ENCODE assay signal across 26 cellular contexts in genomic region chr5:110040178-110040577, GRCh38.
A peak's percentile ranks its signal among the peaks of the same experiment; 100 is the strongest.
DNase-seq lines count a peak whose midpoint lies in the region; ATAC-seq and TF ChIP-seq lines count a peak whose summit lies in the region.
"Had no signal": no experiment of that assay in that cellular context is flagged by ENCODE, and none has a peak within 500 bp of the region (broad histone marks: within the 10 kb centered on the region; RNA-seq: fewer than 3 reads in every experiment).

No MANE protein-coding gene starts in this region.

- DNase-seq in HFFc6 (no peak), brain microvascular endothelial cell (no peak), iris pigment epithelial cell (ENCODE audit: low read depth) (peak; percentile 21), GM13976 (ENCODE audit: low spot score) (no peak)
- no peak for DNase-seq in NK-92 treated with Interleukin-12 subunit alpha and Interleukin-12 subunit beta, amount 100 ng/mL, for 24 hours (lab: John Stamatoyannopoulos, UW)
- DNase-seq: activated CD8-positive, alpha-beta T cell treated with anti-CD3 and anti-CD28 coated beads, Interleukin-2, amount 10 ng/mL, durations not matched to agents 7 days and 5 days; activated naive CD8-positive, alpha-beta T cell treated with anti-CD3 and anti-CD28 coated beads, Interleukin-2, amount 10 ng/mL, durations not matched to agents 7 days and 5 days; activated T-cell treated with anti-CD3 and anti-CD28 coated beads, Interleukin-2, amount 50 U/mL, for 4 hours; AML-193; COR-L47; dorsolateral prefrontal cortex; GF-D8; head of caudate nucleus; IMR-90; naive thymus-derived CD4-positive, alpha-beta T cell; NCI-H2029; NCI-H446 treated with DMSO at 0.1 percent for 48 hours; stimulated activated CD4-positive, alpha-beta T cell treated with anti-CD3 and anti-CD28 coated beads, Interleukin-4, amount 100 ng/mL, for 24 hours; substantia nigra; uterus had no signal

- no peaks in the 10 kb centered on the region for H3K27me3 Mint-ChIP-seq in HFFc6 (ENCODE audit: insufficient read depth)
- H3K27me3 Mint-ChIP-seq: activated naive CD8-positive, alpha-beta T cell treated with anti-CD3 and anti-CD28 coated beads, Interleukin-2, amount 10 ng/mL, durations not matched to agents 7 days and 5 days had no signal

- no peak for ATAC-seq in HG02840 (IDR thresholded peaks at IDR 0.05; ENCODE audit: low FRiP score, unreplicated experiment)
- ATAC-seq in GM18519 (IDR thresholded peaks at IDR 0.05; ENCODE audit: low FRiP score, unreplicated experiment) = no peak
- ATAC-seq: activated CD8-positive, alpha-beta T cell treated with anti-CD3 and anti-CD28 coated beads, Interleukin-2, amount 10 ng/mL, durations not matched to agents 7 days and 5 days; activated T-cell treated with anti-CD3 and anti-CD28 coated beads, Interleukin-2, amount 50 U/mL, for 4 hours; naive thymus-derived CD4-positive, alpha-beta T cell had no signal

- no peak overlapping the region for H3K27ac Mint-ChIP-seq in HFFc6
- H3K27ac Mint-ChIP-seq: activated CD8-positive, alpha-beta T cell treated with anti-CD3 and anti-CD28 coated beads, Interleukin-2, amount 10 ng/mL, durations not matched to agents 7 days and 5 days; activated naive CD8-positive, alpha-beta T cell treated with anti-CD3 and anti-CD28 coated beads, Interleukin-2, amount 10 ng/mL, durations not matched to agents 7 days and 5 days had no signal

- peak; percentile 46 for TF ChIP-seq CTCF in C4-2B (conservative IDR thresholded peaks at IDR 0.05)
- TF ChIP-seq CTCF in HFFc6 (IDR thresholded peaks at IDR 0.05) = peak; percentile 29
- peak; percentile 39 for TF ChIP-seq CTCF in brain microvascular endothelial cell (IDR thresholded peaks at IDR 0.05; ENCODE audit: low read depth, low read length, missing control alignments)
- TF ChIP-seq CTCF in GM13976 (IDR thresholded peaks at IDR 0.05; ENCODE audit: borderline replicate concordance, control extremely low read depth, extremely low read depth, insufficient read depth, missing control alignments) = no peak

- in situ Hi-C loops in brain microvascular endothelial cell (cut with HindIII; ENCODE audit: low pct_ligation_motif_present, low sequenced_read_pairs) (no loop called here), GM13976 (cut with MboI; ENCODE audit: low sequenced_read_pairs, unreplicated experiment) (no loop called here)

- no peaks in the 10 kb centered on the region for H3K27me3 ChIP-seq in brain microvascular endothelial cell (replicated peaks)
- H3K27me3 ChIP-seq: dorsolateral prefrontal cortex, uterus had no signal

- no peak overlapping the region for H3K4me3 Mint-ChIP-seq in HFFc6
- H3K4me3 Mint-ChIP-seq: activated CD8-positive, alpha-beta T cell treated with anti-CD3 and anti-CD28 coated beads, Interleukin-2, amount 10 ng/mL, durations not matched to agents 7 days and 5 days; activated naive CD8-positive, alpha-beta T cell treated with anti-CD3 and anti-CD28 coated beads, Interleukin-2, amount 10 ng/mL, durations not matched to agents 7 days and 5 days; activated T-cell treated with anti-CD3 and anti-CD28 coated beads, Interleukin-2, amount 50 U/mL, for 4 hours; naive thymus-derived CD4-positive, alpha-beta T cell had no signal

- H3K27ac ChIP-seq in C4-2B = no peak overlapping the region
- H3K27ac ChIP-seq in brain microvascular endothelial cell = no peak overlapping the region
- H3K27ac ChIP-seq: dorsolateral prefrontal cortex, parathyroid adenoma, uterus, VCaP had no signal

- H3K36me3 ChIP-seq in brain microvascular endothelial cell (replicated peaks) = no peaks in the 10 kb centered on the region
- H3K36me3 ChIP-seq: uterus had no signal

- H3K4me3 ChIP-seq in brain microvascular endothelial cell (ENCODE audit: low read depth, low read length) = no peak overlapping the region
- H3K4me3 ChIP-seq: dorsolateral prefrontal cortex, lung, uterus had no signal

- peaks cover 13% of the 10 kb centered on the region for H3K9me3 Mint-ChIP-seq in HFFc6

- no peaks in the 10 kb centered on the region for H3K4me1 Mint-ChIP-seq in HFFc6 (ENCODE audit: low read depth)
- H3K4me1 Mint-ChIP-seq: activated naive CD8-positive, alpha-beta T cell treated with anti-CD3 and anti-CD28 coated beads, Interleukin-2, amount 10 ng/mL, durations not matched to agents 7 days and 5 days had no signal

- no peaks in the 10 kb centered on the region for H3K36me3 Mint-ChIP-seq in HFFc6 (ENCODE audit: low read depth)
